ENCODE assay signal across 8 cellular contexts in the genomic region with DNA sequence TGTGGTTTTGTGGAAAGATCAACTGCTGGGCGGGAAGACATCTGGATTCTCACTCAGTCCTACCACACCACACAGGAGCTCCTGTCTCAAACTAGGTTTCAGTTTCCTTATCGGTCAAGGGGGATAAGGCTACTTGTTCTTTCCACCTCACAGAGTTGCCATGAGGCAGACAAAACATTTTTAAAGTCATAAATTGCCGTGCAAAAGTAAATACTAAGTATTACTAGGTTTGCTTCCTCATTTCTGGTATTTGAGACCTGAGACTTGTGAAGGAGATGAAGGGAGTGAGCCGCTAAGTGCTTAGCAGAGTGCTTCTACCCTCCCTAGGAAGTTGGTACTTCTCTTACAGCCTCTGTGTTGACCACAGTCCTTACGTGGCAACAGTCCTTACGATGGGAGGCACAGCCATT.
A peak's percentile ranks its signal among the peaks of the same experiment; 100 is the strongest.
DNase-seq lines count a peak whose midpoint lies in the region; ATAC-seq and TF ChIP-seq lines count a peak whose summit lies in the region.

No MANE protein-coding gene starts in this region.

- H3K27ac Mint-ChIP-seq in nephron progenitor cell: no peak overlapping the region

- no peaks in the 10 kb centered on the region for H3K36me3 Mint-ChIP-seq in nephron progenitor cell (ENCODE audit: low read depth)

- peaks cover 23% of the 10 kb centered on the region for H3K4me1 Mint-ChIP-seq in nephron progenitor cell

- no peaks in the 10 kb centered on the region for H3K9me3 ChIP-seq in NT2/D1 (ENCODE audit: insufficient read depth, low read length)

- H3K27ac ChIP-seq in coronary artery: peak overlapping the region in 1 of 2 donors; percentile 94

- H3K9ac ChIP-seq in NT2/D1 (ENCODE audit: insufficient read length, low read depth): peak overlapping the region; percentile 93

- no peaks in the 10 kb centered on the region for H3K27me3 ChIP-seq in NT2/D1 (ENCODE audit: insufficient read depth, insufficient read length)

- H3K27me3 Mint-ChIP-seq in nephron progenitor cell (ENCODE audit: low read depth, poor library complexity): peaks cover 4% of the 10 kb centered on the region

- TF ChIP-seq CTCF in coronary artery (IDR thresholded peaks at IDR 0.05) (no peak), nephron progenitor cell (IDR thresholded peaks at IDR 0.05) (no peak)

- H3K36me3 ChIP-seq in NT2/D1 (ENCODE audit: insufficient read depth, insufficient read length, low read length): peaks cover 50% of the 10 kb centered on the region

- H3K4me3 Mint-ChIP-seq in nephron progenitor cell: peak overlapping the region; percentile 90

- ATAC-seq in HG02759 (IDR thresholded peaks at IDR 0.05; ENCODE audit: unreplicated experiment): peak; percentile 33

- no peaks in the 10 kb centered on the region for H3K9me3 Mint-ChIP-seq in nephron progenitor cell

- H3K4me1 ChIP-seq in NT2/D1 (ENCODE audit: insufficient read depth, insufficient read length): peaks cover 7% of the 10 kb centered on the region

- peak; percentile 5 for DNase-seq in activated CD4-positive, alpha-beta T cell treated with anti-CD3 and anti-CD28 coated beads for 48 hours
- no peak for DNase-seq in activated CD4-positive, alpha-beta T cell treated with anti-CD3 and anti-CD28 coated beads for 1 hour
- DNase-seq in NT2/D1 (ENCODE audit: low read depth, low spot score) (no peak), coronary artery (ENCODE audit: low spot score) (no peak), nephron progenitor cell (no peak), NCI-H2171 treated with DMSO at 0.1 percent for 48 hours (lab: John Stamatoyannopoulos, UW) (no peak), NCI-H1436 (lab: John Stamatoyannopoulos, UW) (no peak)

- H3K4me3 ChIP-seq in NT2/D1 (ENCODE audit: insufficient read length, low read depth) (peak overlapping the region; percentile 63), coronary artery (peak overlapping the region; percentile 87)
